Comparison of ENCODE assay signal across 8 cellular contexts in the genomic region with DNA sequence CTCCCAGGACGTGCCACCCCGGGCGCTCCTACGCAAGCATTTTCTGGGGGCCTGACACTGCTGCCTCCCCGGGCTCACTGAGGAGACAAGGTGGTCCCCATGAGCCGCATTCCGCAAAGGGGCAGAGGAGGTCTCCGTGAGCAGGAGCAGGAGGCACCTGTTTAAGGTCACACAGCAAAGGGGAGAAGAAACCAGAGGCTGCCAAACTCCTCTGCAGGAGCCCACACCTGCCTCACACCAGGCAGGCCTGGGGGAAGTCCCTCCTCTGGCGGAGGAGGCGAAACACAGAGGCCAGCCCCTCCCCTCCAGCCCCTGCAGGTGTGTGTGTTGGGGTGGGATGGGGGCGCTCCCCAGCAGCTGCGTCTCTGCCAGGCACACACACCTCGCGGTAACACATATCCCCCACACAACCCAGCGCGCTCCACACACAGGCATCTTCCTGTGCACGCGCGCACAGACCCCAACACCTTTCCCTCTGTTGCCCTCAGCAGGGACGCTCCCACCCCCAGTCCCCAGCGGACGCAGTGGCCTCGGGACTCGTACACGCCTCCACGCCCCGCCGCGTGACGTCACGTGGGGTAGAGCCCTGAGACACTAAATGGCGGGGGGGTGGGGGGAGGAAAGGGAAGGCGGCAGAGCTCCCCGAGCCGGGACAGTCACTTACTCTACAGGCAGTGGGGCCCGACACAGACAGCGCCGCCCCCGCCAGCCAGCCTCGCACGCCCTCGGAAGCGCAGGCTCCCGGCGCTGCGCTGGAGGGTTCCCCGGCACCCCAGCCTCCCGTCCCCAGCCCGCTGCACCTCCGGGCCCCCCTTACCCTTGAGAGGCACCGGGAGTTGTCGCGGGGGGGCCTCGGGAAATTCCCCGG. TPM values are rescaled to one million over a fixed set of nuclear protein-coding genes. Genes with fewer than 3 reads are reported as not detected.
A peak's percentile ranks its signal among the peaks of the same experiment; 100 is the strongest.
DNase-seq lines count a peak whose midpoint lies in the region; ATAC-seq and TF ChIP-seq lines count a peak whose summit lies in the region.

No MANE protein-coding gene starts in this region.

- H3K4me3 Mint-ChIP-seq in activated naive CD8-positive, alpha-beta T cell treated with anti-CD3 and anti-CD28 coated beads, Interleukin-2, amount 50 U/mL, for 24 hours: peak overlapping the region; percentile 66
- H3K4me3 Mint-ChIP-seq in natural killer cell: peak overlapping the region; percentile 68

- TF ChIP-seq EP300 in transverse colon (IDR thresholded peaks at IDR 0.05; ENCODE audit: low read depth): no peak

- TF ChIP-seq CTCF in natural killer cell (IDR thresholded peaks at IDR 0.05) (no peak), transverse colon (IDR thresholded peaks at IDR 0.05) (no peak)

- peak; percentile 29 for TF ChIP-seq POLR2A in transverse colon (IDR thresholded peaks at IDR 0.05)

- DNase-seq in NCI-H748 (lab: John Stamatoyannopoulos, UW; ENCODE audit: unreplicated experiment) (peak; percentile 73), NCI-H748 treated with DMSO at 0.1 percent for 48 hours (lab: John Stamatoyannopoulos, UW) (no peak), natural killer cell (peak; percentile 74), transverse colon (peak; percentile 78), NCI-H187 treated with DMSO at 0.1 percent for 48 hours (lab: John Stamatoyannopoulos, UW) (no peak)
- peak; percentile 71 for DNase-seq in activated naive CD8-positive, alpha-beta T cell treated with anti-CD3 and anti-CD28 coated beads, Interleukin-2, amount 50 U/mL, for 24 hours

- H3K9me3 ChIP-seq in transverse colon: no peaks in the 10 kb centered on the region

- peaks cover 47% of the 10 kb centered on the region for H3K4me1 Mint-ChIP-seq in activated naive CD8-positive, alpha-beta T cell treated with anti-CD3 and anti-CD28 coated beads, Interleukin-2, amount 50 U/mL, for 24 hours
- H3K4me1 Mint-ChIP-seq in natural killer cell: peaks cover 0 to 22% of the 10 kb centered on the region in 2 donors

- H3K27me3 Mint-ChIP-seq in activated naive CD8-positive, alpha-beta T cell treated with anti-CD3 and anti-CD28 coated beads, Interleukin-2, amount 50 U/mL, for 24 hours: peaks cover 36% of the 10 kb centered on the region
- peaks cover 56 to 59% of the 10 kb centered on the region in 2 donors for H3K27me3 Mint-ChIP-seq in natural killer cell (ENCODE audit: low read depth in 2 of 2)

- intact Hi-C loops in natural killer cell (cut with micrococcal nuclease) (no loop called here), transverse colon (cut with DNase I; ENCODE audit: low total_unique reads) (no loop called here)

- in situ Hi-C loops in transverse colon (cut with MboI; ENCODE audit: low pct_ligation_motif_present in 1 of 4, low pct_unique_long_range_greater_than_20kb in 1 of 4, low sequenced_read_pairs in 3 of 4): no loop called here

- ATAC-seq in HG03025 (IDR thresholded peaks at IDR 0.05; ENCODE audit: low FRiP score, unreplicated experiment) (peak; percentile 59), SK-N-SH treated with all-trans-retinoic acid at 6 μM for 48 hours (peak; percentile 19; the same call in 2 of the 3 replicates), natural killer cell (peak; percentile 72 to 76 (median 73))
- ATAC-seq in activated naive CD8-positive, alpha-beta T cell treated with anti-CD3 and anti-CD28 coated beads, Interleukin-2, amount 50 U/mL, for 24 hours: peak; percentile 55

- no peaks in the 10 kb centered on the region for H3K9me3 Mint-ChIP-seq in activated naive CD8-positive, alpha-beta T cell treated with anti-CD3 and anti-CD28 coated beads, Interleukin-2, amount 50 U/mL, for 24 hours
- H3K9me3 Mint-ChIP-seq in natural killer cell: no peaks in the 10 kb centered on the region

- H3K27me3 ChIP-seq in transverse colon: peaks cover 98% of the 10 kb centered on the region

- peak overlapping the region in 3 of 4 donors; percentile 6 to 36 (median 22) for H3K4me3 ChIP-seq in transverse colon

- H3K36me3 ChIP-seq in transverse colon: no peaks in the 10 kb centered on the region

- peak overlapping the region; percentile 36 to 79 (median 51) for H3K27ac ChIP-seq in transverse colon

- H3K36me3 Mint-ChIP-seq in activated naive CD8-positive, alpha-beta T cell treated with anti-CD3 and anti-CD28 coated beads, Interleukin-2, amount 50 U/mL, for 24 hours (ENCODE audit: low read depth): peaks cover 2% of the 10 kb centered on the region
- H3K36me3 Mint-ChIP-seq in natural killer cell: no peaks in the 10 kb centered on the region

- H3K27ac Mint-ChIP-seq in activated naive CD8-positive, alpha-beta T cell treated with anti-CD3 and anti-CD28 coated beads, Interleukin-2, amount 50 U/mL, for 24 hours: peak overlapping the region; percentile 68
- peak overlapping the region in 1 of 2 donors; percentile 90 for H3K27ac Mint-ChIP-seq in natural killer cell

- WGBS in transverse colon (ENCODE audit: low coverage in 1 of 2), 2 donors: 9% methylated on average over 25 of the region's 55 CpGs; no CpG with 5 or more reads in 1 of the 2 donors

- H3K4me1 ChIP-seq in transverse colon: peaks cover 5 to 31% (median 24%) of the 10 kb centered on the region in 4 donors

TF ChIP-seq in SK-N-SH treated with all-trans-retinoic acid at 6 μM for 48 hours, 23 proteins besides CTCF, POLR2A, EP300 and RAD21:
- no peak for TF ChIP-seq TCF4 (CRISPR knock-in tag; IDR thresholded peaks at IDR 0.05; ENCODE audit: borderline replicate concordance)

RNA-seq across cellular contexts. Expression of a gene that starts 0.5 kb away (rescaled TPM):
- 1 to 10 TPM in 2 of 3 donors, under 1 TPM in 1; 0.92 to 2.9 (median 2.9) TPM for total RNA-seq in natural killer cell
- 1 to 10 TPM in 1 of 4 donors, under 1 TPM in 1, not detected in 2; 0.27 to 1.6 TPM for total RNA-seq in transverse colon

RNA-seq across cellular contexts. Expression of a gene that starts 20.5 kb away (rescaled TPM):
- total RNA-seq in natural killer cell (not detected), transverse colon (100 to 1,000 TPM in 1 of 4 donors, 1 to 10 TPM in 1, under 1 TPM in 1, not detected in 1; 0.82 to 164 (median 1.7) TPM)

RNA-seq across cellular contexts. Expression of a gene that starts 48.5 kb away (rescaled TPM):
- total RNA-seq in natural killer cell (not detected), transverse colon (not detected)

Comparison
In these comparisons a context has a peak if more than half of its experiments do, and no peak if none do; other contexts are left out.
1. DNase-seq: peak in NCI-H748 (single experiment), activated naive CD8-positive, alpha-beta T cell treated with anti-CD3 and anti-CD28 coated beads, Interleukin-2, amount 50 U/mL, for 24 hours (single experiment), natural killer cell (single experiment) and transverse colon (single experiment); none in NCI-H748 treated with DMSO at 0.1 percent for 48 hours (single experiment) and NCI-H187 treated with DMSO at 0.1 percent for 48 hours (single experiment).
2. ATAC-seq: peak in every context shown above with its lines; median percentile 73 in natural killer cell; 59 in HG03025; 55 in activated naive CD8-positive, alpha-beta T cell treated with anti-CD3 and anti-CD28 coated beads, Interleukin-2, amount 50 U/mL, for 24 hours; 19 in SK-N-SH treated with all-trans-retinoic acid at 6 μM for 48 hours.